In genomic region chrX:39484669-39485068, GRCh38 we compare ENCODE assay signal across 15 cellular contexts.
"Had no signal": no experiment of that assay in that cellular context is flagged by ENCODE, and none has a peak within 500 bp of the region (broad histone marks: within the 10 kb centered on the region; RNA-seq: fewer than 3 reads in every experiment).

No MANE protein-coding gene starts in this region.

- H3K27ac ChIP-seq: esophagus muscularis mucosa, heart right ventricle, left lung, neural progenitor cell, ovary, stomach, thoracic aorta had no signal

- H3K36me3 ChIP-seq: esophagus muscularis mucosa, heart right ventricle, left lung, neural progenitor cell, ovary, stomach, thoracic aorta had no signal

- H3K4me1 ChIP-seq: left lung, stomach had no signal

- H3K9ac ChIP-seq: neural progenitor cell had no signal

- H3K9me3 ChIP-seq: esophagus muscularis mucosa, left lung, ovary, stomach, thoracic aorta had no signal

- H3K27me3 ChIP-seq: esophagus muscularis mucosa, left lung, neural progenitor cell, ovary had no signal

- H3K4me3 ChIP-seq: esophagus muscularis mucosa, heart right ventricle, left lung, neural progenitor cell, ovary, stomach, thoracic aorta had no signal

- DNase-seq: activated CD4-positive, alpha-beta T cell treated with anti-CD3 and anti-CD28 coated beads, Interleukin-2, amount 50 U/mL, for 4 hours; activated CD4-positive, CD25-positive, alpha-beta regulatory T cell treated with anti-CD3 and anti-CD28 coated beads, Interleukin-2, amount 50 U/mL, for 72 hours; activated gamma-delta T cell; activated naive CD8-positive, alpha-beta T cell treated with anti-CD3 and anti-CD28 coated beads for 36 hours; activated T-cell treated with anti-CD3 and anti-CD28 coated beads, Interleukin-2, amount 50 U/mL, for 4 hours; heart right ventricle; islet precursor cell; left lung; mesenchymal stem cell; ovary; stimulated activated CD4-positive, alpha-beta T cell treated with anti-CD3 and anti-CD28 coated beads, Interleukin-4, amount 100 ng/mL, for 4 hours; stomach had no signal

- H3K4me2 ChIP-seq: neural progenitor cell had no signal
